Comparison of ENCODE assay signal across 16 cellular contexts in genomic region chr9:104831681-104832080, GRCh38.
DNase-seq lines count a peak whose midpoint lies in the region; ATAC-seq and TF ChIP-seq lines count a peak whose summit lies in the region.
"Had no signal": no experiment of that assay in that cellular context is flagged by ENCODE, and none has a peak within 500 bp of the region (broad histone marks: within the 10 kb centered on the region; RNA-seq: fewer than 3 reads in every experiment).

No MANE protein-coding gene starts in this region.

- CTCF ChIA-PET in RWPE1 (lab: Yijun Ruan, JAX): no interaction called here

- H3K4me3 ChIP-seq in epithelial cell of esophagus (ENCODE audit: low read length) (no peak overlapping the region), skeletal muscle cell (ENCODE audit: low read depth, low read length) (no peak overlapping the region)
- H3K4me3 ChIP-seq: lower lobe of right lung had no signal

- no peak for TF ChIP-seq CTCF in RWPE1 (conservative IDR thresholded peaks at IDR 0.05; ENCODE audit: low read depth)
- TF ChIP-seq CTCF in epithelial cell of esophagus (IDR thresholded peaks at IDR 0.05; ENCODE audit: insufficient read depth, low read depth, low read length, missing control alignments): no peak

- H3K27ac ChIP-seq in RWPE1: no peak overlapping the region
- H3K27ac ChIP-seq: lower lobe of right lung had no signal

- POLR2A ChIA-PET in RWPE1 (lab: Yijun Ruan, JAX; ENCODE audit: low non-redundant PET): no interaction called here

- ATAC-seq in GM21390 (IDR thresholded peaks at IDR 0.05; ENCODE audit: unreplicated experiment) (no peak), GM18498 (IDR thresholded peaks at IDR 0.05; ENCODE audit: unreplicated experiment) (no peak), GM21360 (IDR thresholded peaks at IDR 0.05; ENCODE audit: unreplicated experiment) (no peak)
- ATAC-seq: lower lobe of right lung, Panc1 had no signal

- peak; percentile 57 for DNase-seq in GM04503 (ENCODE audit: low read depth)
- DNase-seq in RWPE1 (ENCODE audit: low spot score): peak; percentile 50
- DNase-seq in epithelial cell of esophagus (ENCODE audit: low read depth): peak; percentile 92
- peak; percentile 44 for DNase-seq in skeletal muscle cell (ENCODE audit: low read depth)
- no peak for DNase-seq in DMS 273 (lab: John Stamatoyannopoulos, UW; ENCODE audit: unreplicated experiment)
- DNase-seq: activated CD4-positive, alpha-beta T cell treated with anti-CD3 and anti-CD28 coated beads, Interleukin-2, amount 50 U/mL, for 1 hour; activated T-cell treated with anti-CD3 and anti-CD28 coated beads for 4 hours; CD4-positive, CD25-positive, alpha-beta regulatory T cell; lower lobe of right lung; NCI-H2081; NCI-H524; stimulated activated CD4-positive, alpha-beta T cell treated with anti-CD3 and anti-CD28 coated beads, Interleukin-12 subunit alpha, Interleukin-12 subunit beta, amount 100 ng/mL, for 4 hours had no signal
